In the genomic region with DNA sequence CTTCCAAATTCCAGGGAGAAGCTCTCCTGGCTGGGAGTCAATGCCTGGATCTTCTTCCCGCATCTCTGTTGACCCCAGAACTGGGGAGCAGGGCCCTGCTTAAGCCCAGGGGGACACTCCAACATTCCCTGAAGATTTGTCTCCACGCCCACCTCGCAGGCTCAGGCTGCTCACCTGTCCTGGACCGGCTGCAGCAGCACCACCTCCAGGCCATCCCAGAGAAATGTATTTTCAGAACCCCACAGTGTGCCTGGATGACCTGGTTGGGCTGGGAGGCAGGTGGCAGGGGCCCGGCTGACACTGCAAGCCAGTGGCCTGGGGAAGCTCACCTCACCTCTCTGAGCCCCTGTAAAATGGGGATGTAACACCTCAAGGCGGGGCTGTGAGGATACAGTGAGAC, we compare ENCODE assay signal across 15 cellular contexts. TPM values are rescaled to one million over a fixed set of nuclear protein-coding genes. Genes with fewer than 3 reads are reported as not detected.
A peak's percentile ranks its signal among the peaks of the same experiment; 100 is the strongest.
DNase-seq lines count a peak whose midpoint lies in the region; ATAC-seq and TF ChIP-seq lines count a peak whose summit lies in the region.
"Had no signal": no experiment of that assay in that cellular context is flagged by ENCODE, and none has a peak within 500 bp of the region (broad histone marks: within the 10 kb centered on the region; RNA-seq: fewer than 3 reads in every experiment).

No MANE protein-coding gene starts in this region.

- H3K4me3 ChIP-seq in retinal pigment epithelial cell (ENCODE audit: low read length) (no peak overlapping the region), testis (no peak overlapping the region)
- H3K4me3 ChIP-seq: left ventricle myocardium inferior, vagina had no signal

- peaks cover 33% of the 10 kb centered on the region for H3K27me3 Mint-ChIP-seq in chondrocyte (ENCODE audit: low read depth)

- H3K4me1 Mint-ChIP-seq in chondrocyte (ENCODE audit: low read depth): peaks cover 4% of the 10 kb centered on the region
- H3K4me1 Mint-ChIP-seq: activated naive CD4-positive, alpha-beta T cell treated with anti-CD3 and anti-CD28 coated beads, Interleukin-2, amount 50 U/mL, for 24 hours had no signal

- H3K4me1 ChIP-seq in testis: no peaks in the 10 kb centered on the region
- H3K4me1 ChIP-seq: vagina had no signal

- no peak overlapping the region for H3K27ac Mint-ChIP-seq in chondrocyte (ENCODE audit: unreplicated experiment)
- H3K27ac Mint-ChIP-seq: activated naive CD4-positive, alpha-beta T cell treated with anti-CD3 and anti-CD28 coated beads, Interleukin-2, amount 50 U/mL, for 24 hours had no signal

- H3K27me3 ChIP-seq in testis: no peaks in the 10 kb centered on the region
- H3K27me3 ChIP-seq: vagina had no signal

- no peaks in the 10 kb centered on the region for H3K36me3 ChIP-seq in testis (ENCODE audit: low read depth, missing control alignments)
- H3K36me3 ChIP-seq: left ventricle myocardium inferior, vagina had no signal

- no peak overlapping the region for H3K27ac ChIP-seq in testis
- H3K27ac ChIP-seq: left ventricle myocardium inferior, vagina had no signal

- ATAC-seq in GM18909 (IDR thresholded peaks at IDR 0.05; ENCODE audit: poor library complexity, unreplicated experiment) (no peak), GM18520 (IDR thresholded peaks at IDR 0.05; ENCODE audit: unreplicated experiment) (no peak)

- no peak overlapping the region for H3K4me3 Mint-ChIP-seq in chondrocyte (ENCODE audit: unreplicated experiment)
- H3K4me3 Mint-ChIP-seq: activated naive CD4-positive, alpha-beta T cell treated with anti-CD3 and anti-CD28 coated beads, Interleukin-2, amount 50 U/mL, for 24 hours had no signal

- H3K36me3 Mint-ChIP-seq in chondrocyte (ENCODE audit: low read depth): no peaks in the 10 kb centered on the region
- H3K36me3 Mint-ChIP-seq: activated naive CD4-positive, alpha-beta T cell treated with anti-CD3 and anti-CD28 coated beads, Interleukin-2, amount 50 U/mL, for 24 hours had no signal

- intact Hi-C loops in testis (cut with DNase I; ENCODE audit: low total_unique reads): no loop called here

- TF ChIP-seq CTCF in LNCAP (IDR thresholded peaks at IDR 0.05): peak; percentile 34; the same call in 1 of the 2 replicates
- TF ChIP-seq CTCF in chondrocyte (IDR thresholded peaks at IDR 0.05): peak; percentile 30
- peak; percentile 31 for TF ChIP-seq CTCF in retinal pigment epithelial cell (conservative IDR thresholded peaks at IDR 0.05; ENCODE audit: low read depth, low read length)
- peak in 1 of 3 experiments; percentile 8 for TF ChIP-seq CTCF in testis (IDR thresholded peaks at IDR 0.05)

- TF ChIP-seq POLR2A in testis (IDR thresholded peaks at IDR 0.05): no peak

- 42 to 70% methylated on average over 6 of the region's 6 CpGs for WGBS in testis, 2 donors

- H3K9me3 ChIP-seq in testis: no peaks in the 10 kb centered on the region
- H3K9me3 ChIP-seq: left ventricle myocardium inferior, vagina had no signal

- H3K9me3 Mint-ChIP-seq in chondrocyte (ENCODE audit: low read depth): no peaks in the 10 kb centered on the region
- H3K9me3 Mint-ChIP-seq: activated naive CD4-positive, alpha-beta T cell treated with anti-CD3 and anti-CD28 coated beads, Interleukin-2, amount 50 U/mL, for 24 hours had no signal

- peak; percentile 44 for DNase-seq in activated CD8-positive, alpha-beta memory T cell treated with anti-CD3 and anti-CD28 coated beads, Interleukin-2, amount 50 U/mL, for 48 hours
- DNase-seq in activated CD8-positive, alpha-beta memory T cell treated with anti-CD3 and anti-CD28 coated beads, Interleukin-2, amount 50 U/mL, for 4 hours: no peak
- no peak for DNase-seq in chondrocyte (ENCODE audit: low spot score)
- no peak for DNase-seq in retinal pigment epithelial cell (ENCODE audit: low read depth)
- DNase-seq in testis: no peak
- DNase-seq: activated CD4-positive, alpha-beta T cell treated with anti-CD3 and anti-CD28 coated beads for 48 hours; AML-193; HCEC 1CT; left ventricle myocardium inferior; NCI-H2227 treated with DMSO at 0.1 percent for 48 hours had no signal

RNA-seq across cellular contexts. Expression of a gene that starts 27.1 kb away (rescaled TPM):
- total RNA-seq in chondrocyte (15.6 to 18.8 TPM (median 17.7 TPM) in 3 replicates), testis (10 to 100 TPM; 40.3 to 40.6 TPM)
- 32.7 TPM for polyA plus RNA-seq in testis (ENCODE audit: insufficient read depth, low read depth, low replicate concordance)
